In the genomic region with DNA sequence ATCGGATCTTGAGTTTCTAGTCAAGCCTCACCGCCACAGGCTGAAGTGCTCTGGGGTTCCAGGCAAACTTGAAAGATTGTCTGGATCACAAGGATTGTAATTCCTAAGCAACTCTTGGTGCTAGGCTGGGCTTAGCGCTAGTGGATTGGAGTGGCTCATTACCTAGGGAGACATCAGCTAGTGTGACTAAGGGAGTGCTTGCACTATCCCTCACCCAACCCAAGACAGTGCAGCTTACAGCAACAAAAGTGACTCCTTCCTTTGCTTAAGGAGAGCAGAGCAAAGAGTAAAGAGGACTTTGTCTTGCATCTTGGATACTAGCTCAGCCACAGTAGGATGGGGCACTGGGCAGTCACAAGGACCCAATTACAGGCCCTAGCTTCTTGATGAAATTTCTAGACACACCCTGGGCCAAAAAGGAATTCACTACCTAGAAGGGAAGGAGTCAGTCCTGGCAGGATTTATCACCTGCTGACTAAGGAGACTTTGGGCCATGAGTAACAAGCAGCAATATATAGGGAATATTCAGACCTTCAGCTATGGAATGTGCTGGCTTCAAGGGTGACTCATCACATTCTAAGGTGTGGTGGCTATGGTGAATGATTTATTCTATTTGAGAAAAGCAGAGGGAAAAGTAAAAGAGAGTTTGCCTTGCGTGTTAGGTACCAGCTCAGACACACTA, we compare ENCODE assay signal across 16 cellular contexts.
DNase-seq lines count a peak whose midpoint lies in the region; ATAC-seq and TF ChIP-seq lines count a peak whose summit lies in the region.
"Had no signal": no experiment of that assay in that cellular context is flagged by ENCODE, and none has a peak within 500 bp of the region (broad histone marks: within the 10 kb centered on the region; RNA-seq: fewer than 3 reads in every experiment).

No MANE protein-coding gene starts in this region.

- H2BK15ac ChIP-seq in mesenchymal stem cell (ENCODE audit: low read depth, poor library complexity, severe bottlenecking) = no peak overlapping the region

- H4K8ac ChIP-seq in mesenchymal stem cell (ENCODE audit: low read length) = no peak overlapping the region

- in situ Hi-C loops in mammary epithelial cell (cut with MboI; ENCODE audit: low sequenced_read_pairs in 2 of 2) = no loop called here

- CTCF ChIA-PET in mammary epithelial cell (lab: Charles Lee; ENCODE audit: low non-redundant PET) = no interaction called here

- WGBS in mammary epithelial cell (ENCODE audit: low coverage, missing lambda C conversion rate) = 54% methylated on average over 3 of the region's 4 CpGs
- WGBS in mesenchymal stem cell = 91% methylated on average over 4 of the region's 4 CpGs

- TF ChIP-seq POLR2A in Peyer's patch (IDR thresholded peaks at IDR 0.05) = no peak

- no peak overlapping the region for H3K23ac ChIP-seq in mesenchymal stem cell (ENCODE audit: low read length in 2 of 2)

- H3K9me3 ChIP-seq in mammary epithelial cell (replicated peaks; ENCODE audit: insufficient read depth, low read length) (no peaks in the 10 kb centered on the region), mesenchymal stem cell (ENCODE audit: control insufficient read depth, low read length) (no peaks in the 10 kb centered on the region), Peyer's patch (no peaks in the 10 kb centered on the region)
- H3K9me3 ChIP-seq: ovary had no signal

- BruUV-seq in mammary epithelial cell (replicated peaks; lab: Mats Ljungman, UMichigan) = no TSS peak

- no peak overlapping the region for H3K9ac ChIP-seq in mammary epithelial cell (ENCODE audit: insufficient read depth, low read length)
- no peak overlapping the region for H3K9ac ChIP-seq in mesenchymal stem cell (ENCODE audit: low read length)

- peak overlapping the region; percentile 91 for H2AFZ ChIP-seq in mammary epithelial cell (ENCODE audit: low read depth, low read length)
- no peak overlapping the region for H2AFZ ChIP-seq in mesenchymal stem cell (ENCODE audit: low read depth, low read length)

- H4K20me1 ChIP-seq in mammary epithelial cell (ENCODE audit: insufficient read depth, low read length) = no peaks in the 10 kb centered on the region

- H3K18ac ChIP-seq in mesenchymal stem cell (ENCODE audit: low read depth in 1 of 2, low read length in 2 of 2) = no peak overlapping the region

- no peak overlapping the region for H3K4ac ChIP-seq in mesenchymal stem cell (ENCODE audit: low read depth in 1 of 2, low read length in 2 of 2)

- peak; percentile 51 for DNase-seq in Daoy (ENCODE audit: low read depth)
- peak; percentile 85 for DNase-seq in LoVo (ENCODE audit: low spot score)
- peak; percentile 88 for DNase-seq in mammary epithelial cell
- no peak for DNase-seq in mesenchymal stem cell
- no peak for DNase-seq in Peyer's patch
- DNase-seq in cortex of kidney (lab: John Stamatoyannopoulos, UW) = no peak
- DNase-seq in left ventricle myocardium superior = no peak
- DNase-seq in NCI-H82 (lab: John Stamatoyannopoulos, UW) = no peak
- DNase-seq: activated CD4-positive, alpha-beta T cell treated with anti-CD3 and anti-CD28 coated beads, Interleukin-2, amount 50 U/mL, for 48 hours; AML-193; anterior cingulate cortex; effector CD4-positive, alpha-beta T cell; foreskin melanocyte; NCI-H2029 treated with DMSO at 0.1 percent for 48 hours; NCI-H774; ovary had no signal

- H3K4me3 ChIP-seq in mammary epithelial cell (replicated peaks in 1 of 3; ENCODE audit: insufficient read depth in 1 of 3, low read depth in 2 of 3, low read length in 3 of 3) (no peak overlapping the region), mesenchymal stem cell (ENCODE audit: insufficient read depth in 1 of 2, low read depth in 1 of 2, low read length in 2 of 2) (no peak overlapping the region), Peyer's patch (no peak overlapping the region)
- H3K4me3 ChIP-seq: ovary had no signal

- TF ChIP-seq CTCF in mammary epithelial cell (conservative IDR thresholded peaks at IDR 0.05 in 1 of 2, IDR thresholded peaks at IDR 0.05 in 1 of 2; ENCODE audit: extremely low read depth in 1 of 2, insufficient read depth in 1 of 2, low read depth in 1 of 2, low read length in 2 of 2) = no peak
- TF ChIP-seq CTCF in Peyer's patch (IDR thresholded peaks at IDR 0.05) = no peak

- ATAC-seq in left ventricle myocardium superior = no peak

- H3K79me2 ChIP-seq in mammary epithelial cell (ENCODE audit: insufficient read depth, low read length) = no peaks in the 10 kb centered on the region

- H3K27me3 ChIP-seq in mammary epithelial cell (ENCODE audit: insufficient read depth, low read length) (no peaks in the 10 kb centered on the region), mesenchymal stem cell (ENCODE audit: control insufficient read depth in 1 of 2, insufficient read depth in 1 of 2, low read length in 2 of 2) (no peaks in the 10 kb centered on the region), Peyer's patch (no peaks in the 10 kb centered on the region)
- H3K27me3 ChIP-seq: ovary had no signal

- intact Hi-C loops in mammary epithelial cell (cut with micrococcal nuclease) (no loop called here), left ventricle myocardium superior (cut with micrococcal nuclease) (no loop called here)

- H2BK5ac ChIP-seq in mesenchymal stem cell (ENCODE audit: low read depth, low read length, poor library complexity, severe bottlenecking) = no peak overlapping the region

- H2BK12ac ChIP-seq in mesenchymal stem cell (ENCODE audit: low read length in 2 of 2) = no peak overlapping the region

- dilution Hi-C loops in mammary epithelial cell (cut with HindIII; ENCODE audit: low sequenced_read_pairs) = no loop called here

- H3K27ac ChIP-seq in mammary epithelial cell (ENCODE audit: insufficient read depth, low read depth, low read length) (peak overlapping the region; percentile 81), mesenchymal stem cell (ENCODE audit: low read length, poor library complexity, severe bottlenecking) (peak overlapping the region; percentile 69), Peyer's patch (no peak overlapping the region)
- H3K27ac ChIP-seq: ovary had no signal

- no peaks in the 10 kb centered on the region for H3K79me1 ChIP-seq in mesenchymal stem cell (replicated peaks; ENCODE audit: low read length, poor library complexity, severe bottlenecking)

- no peak overlapping the region for H4K91ac ChIP-seq in mesenchymal stem cell (ENCODE audit: low read length)

- no peak overlapping the region for H2BK120ac ChIP-seq in mesenchymal stem cell (ENCODE audit: low read depth, low read length)

- H3K4me2 ChIP-seq in mammary epithelial cell (ENCODE audit: insufficient read depth, low read depth, low read length) (peak overlapping the region; percentile 54), mesenchymal stem cell (ENCODE audit: low read length, poor library complexity, severe bottlenecking) (peak overlapping the region; percentile 12)

- no peak overlapping the region for H3K14ac ChIP-seq in mesenchymal stem cell (ENCODE audit: low read length in 2 of 2)

- peak overlapping the region; percentile 55 for H2AK5ac ChIP-seq in mesenchymal stem cell (ENCODE audit: low read length, severe bottlenecking)

- H3K36me3 ChIP-seq in mammary epithelial cell (ENCODE audit: insufficient read depth, low read length) (no peaks in the 10 kb centered on the region), mesenchymal stem cell (ENCODE audit: control insufficient read depth in 1 of 2, insufficient read depth in 2 of 2, low read depth in 1 of 2, low read length in 2 of 2) (no peaks in the 10 kb centered on the region), Peyer's patch (no peaks in the 10 kb centered on the region)
- H3K36me3 ChIP-seq: ovary had no signal

- H3K4me1 ChIP-seq in mammary epithelial cell (ENCODE audit: insufficient read depth, low read length) (peaks cover 18% of the 10 kb centered on the region), mesenchymal stem cell (ENCODE audit: control insufficient read depth, insufficient read depth, low read depth, low read length) (peaks cover 8% of the 10 kb centered on the region), Peyer's patch (no peaks in the 10 kb centered on the region)

Comparison
In these comparisons a context has a peak if more than half of its experiments do, and no peak if none do; other contexts are left out.
1. DNase-seq: peak in Daoy (single experiment), LoVo (single experiment) and mammary epithelial cell (single experiment); none in mesenchymal stem cell (single experiment), Peyer's patch (0 of 3), cortex of kidney (single experiment), left ventricle myocardium superior (single experiment) and NCI-H82 (single experiment).
2. H3K27ac ChIP-seq: peak in mammary epithelial cell (single experiment) and mesenchymal stem cell (single experiment); none in Peyer's patch (0 of 4).